Comparison of ENCODE assay signal across 6 cellular contexts in the genomic region with DNA sequence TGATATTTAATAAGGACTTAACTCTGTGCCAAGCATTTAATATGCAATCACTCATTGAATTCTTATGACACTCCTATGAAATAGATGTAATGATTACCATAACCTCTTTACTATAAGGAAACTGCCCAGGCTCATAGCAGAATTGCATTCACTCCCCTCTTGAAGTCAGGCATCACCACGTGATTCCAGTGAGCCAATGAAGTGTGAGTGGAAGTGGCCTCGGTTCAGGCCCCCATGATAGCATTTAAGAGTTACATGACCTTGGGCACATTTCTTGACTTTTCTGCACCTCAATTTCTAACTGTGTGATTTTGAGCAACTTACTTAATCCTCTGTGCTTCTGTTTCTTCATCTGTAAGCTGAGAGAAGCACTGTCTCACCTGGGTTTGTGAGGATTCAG.
"Had no signal": no experiment of that assay in that cellular context is flagged by ENCODE, and none has a peak within 500 bp of the region (broad histone marks: within the 10 kb centered on the region; RNA-seq: fewer than 3 reads in every experiment).

No MANE protein-coding gene starts in this region.

- H2AFZ ChIP-seq: PC-9 had no signal

- H3K9me3 ChIP-seq: SJSA1, SK-N-SH had no signal

- H3K4me1 ChIP-seq: SJSA1 had no signal

- H3K9me2 ChIP-seq: SK-N-SH had no signal

- H3K4me3 ChIP-seq: PC-9, SJSA1 had no signal

- H3K36me3 ChIP-seq: SJSA1 had no signal

- H3K27ac ChIP-seq: PC-9, RWPE1, SJSA1 had no signal

- DNase-seq: NCI-H1417 treated with DMSO at 0.1 percent for 48 hours had no signal

- ATAC-seq: Right ventricle myocardium inferior had no signal

- H3K27me3 ChIP-seq: SJSA1 had no signal

- H3K9ac ChIP-seq: SK-N-SH had no signal

- H3K4me2 ChIP-seq: PC-9, SK-N-SH had no signal
